25 cellular contexts compared by ENCODE assay signal in genomic region chr2:24203787-24204150, GRCh38. TPM values are rescaled to one million over a fixed set of nuclear protein-coding genes. Genes with fewer than 3 reads are reported as not detected.
"Had no signal": no experiment of that assay in that cellular context is flagged by ENCODE, and none has a peak within 500 bp of the region (broad histone marks: within the 10 kb centered on the region; RNA-seq: fewer than 3 reads in every experiment).

No MANE protein-coding gene starts in this region.

- H3K27me3 Mint-ChIP-seq: naive thymus-derived CD8-positive, alpha-beta T cell; stimulated activated naive B cell treated with anti-CD40 and anti-IgM and Interleukin-4, amounts not matched to agents 10 μg/mL and 1 μg/mL and 100 μg/mL, for 72 hours; stimulated activated naive CD8-positive, alpha-beta T cell treated with anti-CD3 and anti-CD28 coated beads, Interleukin-15, amount 100 ng/mL, for 72 hours had no signal

- H3K27ac ChIP-seq: heart left ventricle, left lung, lower lobe of right lung, ovary, skin epidermis, testis, thyroid gland, transverse colon, uterus had no signal

- H3K4me1 Mint-ChIP-seq: immature natural killer cell; stimulated activated naive B cell treated with anti-CD40 and anti-IgM and Interleukin-4, amounts not matched to agents 10 μg/mL and 1 μg/mL and 100 μg/mL, for 72 hours; stimulated activated naive CD8-positive, alpha-beta T cell treated with anti-CD3 and anti-CD28 coated beads, Interleukin-15, amount 100 ng/mL, for 72 hours had no signal

- H3K4me3 ChIP-seq: heart left ventricle, left lung, lower lobe of right lung, ovary, skin epidermis, testis, thyroid gland, transverse colon, uterus had no signal

- H3K4me3 Mint-ChIP-seq: immature natural killer cell; naive thymus-derived CD8-positive, alpha-beta T cell; nephron; stimulated activated naive B cell treated with anti-CD40 and anti-IgM and Interleukin-4, amounts not matched to agents 10 μg/mL and 1 μg/mL and 100 μg/mL, for 72 hours; stimulated activated naive CD8-positive, alpha-beta T cell treated with anti-CD3 and anti-CD28 coated beads, Interleukin-15, amount 100 ng/mL, for 72 hours had no signal

- H3K27ac Mint-ChIP-seq: nephron; progenitor cell of endocrine pancreas; stimulated activated naive B cell treated with anti-CD40 and anti-IgM and Interleukin-4, amounts not matched to agents 10 μg/mL and 1 μg/mL and 100 μg/mL, for 72 hours had no signal

- H3K36me3 ChIP-seq: ovary, uterus had no signal

- H3K9me3 Mint-ChIP-seq: immature natural killer cell, nephron had no signal

- H3K27me3 ChIP-seq: heart left ventricle, left lung, ovary, testis, thyroid gland, transverse colon, uterus had no signal

- H3K4me1 ChIP-seq: left lung, lower lobe of right lung, testis, thyroid gland, transverse colon, uterus had no signal

- ATAC-seq: heart left ventricle; left colon; left lung; lower lobe of right lung; naive thymus-derived CD8-positive, alpha-beta T cell; right cardiac atrium; sciatic nerve; stimulated activated naive B cell treated with anti-CD40 and anti-IgM and Interleukin-4, amounts not matched to agents 10 μg/mL and 1 μg/mL and 100 μg/mL, for 72 hours; stimulated activated naive CD8-positive, alpha-beta T cell treated with anti-CD3 and anti-CD28 coated beads, Interleukin-15, amount 100 ng/mL, for 72 hours had no signal

- H3K9me3 ChIP-seq: heart left ventricle, left lung, lower lobe of right lung, ovary, testis, thyroid gland, transverse colon, uterus had no signal

- DNase-seq: heart left ventricle; immature natural killer cell; left colon; left lung; lower lobe of right lung; mammary epithelial cell; mesenchymal stem cell; naive thymus-derived CD8-positive, alpha-beta T cell; ovary; retina; right cardiac atrium; stimulated activated CD4-positive, alpha-beta T cell treated with anti-CD3 and anti-CD28 coated beads, Interleukin-12 subunit alpha, Interleukin-12 subunit beta, amount 100 ng/mL, for 4 hours; stimulated activated CD4-positive, alpha-beta T cell treated with anti-CD3 and anti-CD28 coated beads, Interleukin-15, amount 100 ng/mL, for 24 hours; stimulated activated CD4-positive, alpha-beta T cell treated with anti-CD3 and anti-CD28 coated beads, Interleukin-2, amount 100 ng/mL, for 24 hours; stimulated activated CD4-positive, alpha-beta T cell treated with anti-CD3 and anti-CD28 coated beads, Interleukin-4, amount 100 ng/mL, for 1 hour; stimulated activated naive B cell treated with anti-CD40 and anti-IgM and Interleukin-4, amounts not matched to agents 10 μg/mL and 1 μg/mL and 100 μg/mL, for 72 hours; stimulated activated naive CD8-positive, alpha-beta T cell treated with anti-CD3 and anti-CD28 coated beads, Interleukin-15, amount 100 ng/mL, for 72 hours; testis; thyroid gland; transverse colon; uterus had no signal

RNA-seq across cellular contexts. Expression of gene FAM228A, which starts 28.9 kb away (rescaled TPM):
- polyA plus RNA-seq: mammary epithelial cell had no signal
